Comparison of ENCODE assay signal across 1 cellular context in the genomic region with DNA sequence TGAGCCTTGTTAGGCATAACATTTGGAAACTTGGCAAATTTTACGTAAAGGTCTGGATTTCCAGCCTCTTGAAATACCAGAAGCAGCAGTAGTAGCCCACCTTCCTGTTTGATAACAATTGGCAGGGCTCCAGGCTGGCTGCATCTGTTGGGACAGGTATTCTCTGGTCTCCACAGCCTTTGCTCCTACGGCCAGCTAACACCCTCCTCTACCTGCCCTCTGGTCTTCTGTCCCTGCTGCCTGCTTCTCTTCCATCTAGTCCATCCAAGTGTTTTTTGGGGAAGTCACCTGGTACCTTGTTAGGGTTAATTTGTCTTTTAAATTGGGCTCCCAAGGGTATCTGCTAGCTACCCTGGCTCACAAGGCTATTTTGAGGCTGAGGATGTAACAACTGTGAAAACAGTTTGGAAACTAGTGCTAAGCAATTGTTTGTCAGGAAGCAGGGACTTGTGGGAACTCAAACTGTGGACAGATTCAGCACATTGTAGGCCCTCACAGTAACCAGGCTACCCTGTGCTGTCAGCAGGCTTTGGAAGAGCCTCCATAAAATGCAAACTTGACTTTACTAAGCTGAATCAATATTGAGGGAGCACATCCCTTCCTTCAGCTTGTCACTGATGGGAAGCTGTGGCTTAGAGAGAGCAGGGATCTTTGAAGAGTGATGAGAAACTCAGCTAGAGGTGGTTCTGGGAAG.
TF ChIP-seq lines count a peak whose summit lies in the region.

No MANE protein-coding gene starts in this region.

TF ChIP-seq in K562, 482 proteins besides CTCF, POLR2A, EP300 and RAD21:
- TF ChIP-seq CCNT2 (IDR thresholded peaks at IDR 0.05; ENCODE audit: borderline replicate concordance, extremely low read depth, insufficient read length, low read depth, low read length) (peak; percentile 16), MAX (CRISPR knock-in tag; IDR thresholded peaks at IDR 0.05) (peak; percentile 28; the same call in 1 of the 2 replicates), HLTF (IDR thresholded peaks at IDR 0.05) (no peak), ESRRA (IDR thresholded peaks at IDR 0.05; ENCODE audit: borderline replicate concordance, low read depth) (no peak), POLR2AphosphoS5 (IDR thresholded peaks at IDR 0.05; ENCODE audit: control insufficient read depth, insufficient read depth, low read depth, low read length) (peak; percentile 61), ZNF143 (CRISPR knock-in tag; IDR thresholded peaks at IDR 0.05) (0 out of 2 replicates have a peak, but pooled peaks have one; percentile 38), ZNF551 (CRISPR knock-in tag; IDR thresholded peaks at IDR 0.05) (0 out of 2 replicates have a peak, but pooled peaks have one; percentile 15), POLR2G (IDR thresholded peaks at IDR 0.05; ENCODE audit: low read depth, low read length) (peak; percentile 12), SUPT5H (IDR thresholded peaks at IDR 0.05) (peak; percentile 12), EHMT2 (IDR thresholded peaks at IDR 0.05) (no peak), ILF3 (IDR thresholded peaks at IDR 0.05; ENCODE audit: borderline replicate concordance) (peak; percentile 54), CHD2 (IDR thresholded peaks at IDR 0.05; ENCODE audit: low read depth, low read length) (peak; percentile 22; the same call in 1 of the 2 replicates), NFIC (IDR thresholded peaks at IDR 0.05) (peak; percentile 62; the same call in 1 of the 2 replicates)
